ENCODE assay signal across 22 cellular contexts in genomic region chr2:86176583-86176982, GRCh38.
"Had no signal": no experiment of that assay in that cellular context is flagged by ENCODE, and none has a peak within 500 bp of the region (broad histone marks: within the 10 kb centered on the region; RNA-seq: fewer than 3 reads in every experiment).

No MANE protein-coding gene starts in this region.

- H3K4me3 Mint-ChIP-seq: activated CD4-positive, alpha-beta memory T cell treated with anti-CD3 and anti-CD28 coated beads for 36 hours; activated naive CD4-positive, alpha-beta T cell treated with anti-CD3 and anti-CD28 coated beads, Interleukin-2, amount 50 U/mL, for 24 hours; endodermal cell; naive B cell; neural progenitor cell; stimulated activated naive CD8-positive, alpha-beta T cell treated with anti-CD3 and anti-CD28 coated beads, Interleukin-15, amount 100 ng/mL, for 72 hours; T-cell; WTC11 had no signal

- H2AFZ ChIP-seq: neural progenitor cell had no signal

- H3K36me3 ChIP-seq: prostate gland had no signal

- H3K9me3 ChIP-seq: heart left ventricle, mucosa of descending colon, prostate gland, right atrium auricular region, tibial artery had no signal

- H3K4me1 ChIP-seq: neural progenitor cell, prostate gland had no signal

- DNase-seq: activated CD4-positive, alpha-beta memory T cell treated with anti-CD3 and anti-CD28 coated beads for 36 hours; activated CD4-positive, alpha-beta T cell treated with anti-CD3 and anti-CD28 coated beads for 4 hours; activated effector memory CD4-positive, alpha-beta T cell treated with anti-CD3 and anti-CD28 coated beads, Interleukin-2, amount 50 U/mL, for 16 hours; activated T-cell treated with anti-CD3 and anti-CD28 coated beads, Interleukin-2, amount 50 U/mL, for 48 hours; amniotic stem cell; cortex of kidney; endodermal cell; heart left ventricle; left cardiac atrium; mesenchymal stem cell; mucosa of descending colon; naive B cell; stimulated activated CD4-positive, alpha-beta T cell treated with anti-CD3 and anti-CD28 coated beads, Interleukin-12 subunit alpha, Interleukin-12 subunit beta, amount 100 ng/mL, for 4 hours; stimulated activated naive CD8-positive, alpha-beta T cell treated with anti-CD3 and anti-CD28 coated beads, Interleukin-15, amount 100 ng/mL, for 72 hours; T-cell; tibial artery had no signal

- FAIRE-seq: bronchial epithelial cell had no signal

- H3K9me3 Mint-ChIP-seq: activated CD4-positive, alpha-beta memory T cell treated with anti-CD3 and anti-CD28 coated beads for 36 hours; activated naive CD4-positive, alpha-beta T cell treated with anti-CD3 and anti-CD28 coated beads, Interleukin-2, amount 50 U/mL, for 24 hours; endodermal cell; naive B cell; neural progenitor cell; stimulated activated naive CD8-positive, alpha-beta T cell treated with anti-CD3 and anti-CD28 coated beads, Interleukin-15, amount 100 ng/mL, for 72 hours; T-cell; WTC11 had no signal

- H3K27ac Mint-ChIP-seq: activated CD4-positive, alpha-beta memory T cell treated with anti-CD3 and anti-CD28 coated beads for 36 hours; activated naive CD4-positive, alpha-beta T cell treated with anti-CD3 and anti-CD28 coated beads, Interleukin-2, amount 50 U/mL, for 24 hours; endodermal cell; neural progenitor cell; T-cell; WTC11 had no signal

- H3K4me1 Mint-ChIP-seq: neural progenitor cell, WTC11 had no signal

- ATAC-seq: left cardiac atrium; mucosa of descending colon; stimulated activated naive CD8-positive, alpha-beta T cell treated with anti-CD3 and anti-CD28 coated beads, Interleukin-15, amount 100 ng/mL, for 72 hours; T-cell; WTC11 had no signal

- H3K27me3 Mint-ChIP-seq: activated CD4-positive, alpha-beta memory T cell treated with anti-CD3 and anti-CD28 coated beads for 36 hours; activated naive CD4-positive, alpha-beta T cell treated with anti-CD3 and anti-CD28 coated beads, Interleukin-2, amount 50 U/mL, for 24 hours; naive B cell; stimulated activated naive CD8-positive, alpha-beta T cell treated with anti-CD3 and anti-CD28 coated beads, Interleukin-15, amount 100 ng/mL, for 72 hours; T-cell had no signal

- H3K4me2 ChIP-seq: neural progenitor cell had no signal

- H3K27ac ChIP-seq: neural progenitor cell, prostate gland, right atrium auricular region, tibial artery had no signal

- H3K4me3 ChIP-seq: heart left ventricle, mucosa of descending colon, neural progenitor cell, prostate gland, right atrium auricular region, tibial artery had no signal

- H3K27me3 ChIP-seq: heart left ventricle, neural progenitor cell, right atrium auricular region, tibial artery had no signal
